ENCODE assay signal across 7 cellular contexts in the genomic region with DNA sequence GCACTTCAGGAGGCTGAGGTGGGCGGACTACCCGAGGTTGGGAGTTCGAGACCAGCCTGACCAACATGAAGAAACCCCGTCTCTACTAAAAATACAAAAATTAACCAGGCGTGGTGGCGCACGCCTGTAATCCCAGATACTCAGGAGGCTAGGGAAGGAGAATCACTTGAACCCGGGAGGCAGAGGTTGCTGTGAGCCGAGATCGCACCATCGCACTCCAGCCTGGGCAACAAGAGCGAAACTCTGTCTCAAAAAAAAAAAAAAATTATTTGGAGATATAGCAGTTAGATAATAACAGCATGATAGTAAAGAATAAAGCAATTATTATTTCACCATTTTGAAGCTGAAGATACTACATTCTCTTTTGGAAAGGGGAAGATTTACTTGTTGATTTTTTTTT.
DNase-seq lines count a peak whose midpoint lies in the region; ATAC-seq and TF ChIP-seq lines count a peak whose summit lies in the region.
"Not testable (repeated sequence)": the region's sequence is repeated elsewhere in the genome, so short reads cannot be mapped to it uniquely, and the experiment has no call there.

No MANE protein-coding gene starts in this region.

- not testable (repeated sequence) for H3K4me3 ChIP-seq in right lobe of liver, mucosa of descending colon, sigmoid colon, upper lobe of left lung

- H3K9me3 Mint-ChIP-seq in activated CD4-positive, alpha-beta memory T cell treated with anti-CD3 and anti-CD28 coated beads for 36 hours, result not testable (repeated sequence)

- DNase-seq in activated CD4-positive, alpha-beta memory T cell treated with anti-CD3 and anti-CD28 coated beads for 36 hours, result peak; percentile 4
- DNase-seq in activated naive CD4-positive, alpha-beta T cell treated with Interleukin-2 at 50 U/mL for 16 hours, result peak; percentile 0
- DNase-seq in cardiac septum (ENCODE audit: low spot score), result peak; percentile 1
- DNase-seq in right lobe of liver, result peak; percentile 1 to 29 (median 2)
- DNase-seq in mucosa of descending colon, result peak in 2 of 3 donors; percentile 1 to 14
- DNase-seq in sigmoid colon, result peak; percentile 1
- DNase-seq in upper lobe of left lung, result peak; percentile 1 to 6

- not testable (repeated sequence) for H3K36me3 Mint-ChIP-seq in activated CD4-positive, alpha-beta memory T cell treated with anti-CD3 and anti-CD28 coated beads for 36 hours

- not testable (repeated sequence) for H3K27ac ChIP-seq in right lobe of liver, sigmoid colon, upper lobe of left lung

- H3K9me3 ChIP-seq in right lobe of liver, mucosa of descending colon, sigmoid colon, upper lobe of left lung: not testable (repeated sequence)

- not testable (repeated sequence) for H3K27me3 Mint-ChIP-seq in activated CD4-positive, alpha-beta memory T cell treated with anti-CD3 and anti-CD28 coated beads for 36 hours

- H3K4me1 ChIP-seq in right lobe of liver; mucosa of descending colon (ENCODE audit: low read depth); sigmoid colon; upper lobe of left lung: not testable (repeated sequence)

- not testable (repeated sequence) for H3K36me3 ChIP-seq in right lobe of liver; mucosa of descending colon (ENCODE audit: low read depth); sigmoid colon; upper lobe of left lung

- intact Hi-C loops in activated CD4-positive, alpha-beta memory T cell treated with anti-CD3 and anti-CD28 coated beads for 36 hours (cut with micrococcal nuclease); cardiac septum (cut with DNase I); right lobe of liver (cut with DNase I); mucosa of descending colon (cut with DNase I, micrococcal nuclease); sigmoid colon (cut with DNase I): not testable (repeated sequence)

- not testable (repeated sequence) for TF ChIP-seq POLR2A in right lobe of liver (IDR thresholded peaks at IDR 0.05); sigmoid colon (IDR thresholded peaks at IDR 0.05); upper lobe of left lung (IDR thresholded peaks at IDR 0.05)

- not testable (repeated sequence) for H3K27me3 ChIP-seq in right lobe of liver, sigmoid colon, upper lobe of left lung

- POLR2A ChIA-PET in activated CD4-positive, alpha-beta memory T cell treated with anti-CD3 and anti-CD28 coated beads for 36 hours (lab: Charles Lee), result not testable (repeated sequence)

- H3K27ac Mint-ChIP-seq in activated CD4-positive, alpha-beta memory T cell treated with anti-CD3 and anti-CD28 coated beads for 36 hours, result not testable (repeated sequence)

- H3K4me1 Mint-ChIP-seq in activated CD4-positive, alpha-beta memory T cell treated with anti-CD3 and anti-CD28 coated beads for 36 hours (ENCODE audit: low read depth), result not testable (repeated sequence)

- ATAC-seq in right lobe of liver; mucosa of descending colon; upper lobe of left lung (ENCODE audit: low FRiP score in 2 of 2): not testable (repeated sequence)

- CTCF ChIA-PET in activated CD4-positive, alpha-beta memory T cell treated with anti-CD3 and anti-CD28 coated beads for 36 hours (lab: Charles Lee), result not testable (repeated sequence)

- WGBS in right lobe of liver (ENCODE audit: insufficient coverage, low coverage, low lambda C conversion rate, missing lambda C conversion rate), result 86% methylated on average over 4 of the region's 12 CpGs
- WGBS in sigmoid colon, 2 donors, result 91 to 96% methylated on average over 5 of the region's 12 CpGs
- WGBS in upper lobe of left lung, 2 donors, result 92% methylated on average over 9 of the region's 12 CpGs; no CpG with 5 or more reads in 1 of the 2 donors

- not testable (repeated sequence) for TF ChIP-seq EP300 in sigmoid colon (IDR thresholded peaks at IDR 0.05); upper lobe of left lung (IDR thresholded peaks at IDR 0.05)

- H3K4me3 Mint-ChIP-seq in activated CD4-positive, alpha-beta memory T cell treated with anti-CD3 and anti-CD28 coated beads for 36 hours, result not testable (repeated sequence)

- TF ChIP-seq CTCF in right lobe of liver (IDR thresholded peaks at IDR 0.05); mucosa of descending colon (IDR thresholded peaks at IDR 0.05); sigmoid colon (IDR thresholded peaks at IDR 0.05); upper lobe of left lung (IDR thresholded peaks at IDR 0.05): not testable (repeated sequence)
